In genomic region chr11:92308366-92308765, GRCh38 we compare ENCODE assay signal across 1 cellular context.
TF ChIP-seq lines count a peak whose summit lies in the region.

No MANE protein-coding gene starts in this region.

TF ChIP-seq in A549, 52 proteins besides CTCF, POLR2A, EP300 and RAD21 (continued from another document):
- TF ChIP-seq EHMT2 (IDR thresholded peaks at IDR 0.05; ENCODE audit: low read depth) (no peak), HEYL (CRISPR knock-in tag; IDR thresholded peaks at IDR 0.05) (no peak), RFX5 (IDR thresholded peaks at IDR 0.05) (no peak), FOSB (CRISPR knock-in tag; IDR thresholded peaks at IDR 0.05) (no peak)
